In genomic region chr1:220748091-220748934, GRCh38 we compare ENCODE assay signal across 8 cellular contexts. TPM values are rescaled to one million over a fixed set of nuclear protein-coding genes. Genes with fewer than 3 reads are reported as not detected.
A peak's percentile ranks its signal among the peaks of the same experiment; 100 is the strongest.
DNase-seq lines count a peak whose midpoint lies in the region; ATAC-seq lines count a peak whose summit lies in the region.

TSS of gene MTARC2 (plus strand) at chr1:220748322. CDS start at chr1:220748532, 210 bp downstream.

- DNase-seq in CD1c-positive myeloid dendritic cell (ENCODE audit: extremely low spot score) (peak; percentile 50), NCI-H526 treated with DMSO at 0.1 percent for 48 hours (lab: John Stamatoyannopoulos, UW) (peak; percentile 53), brain pericyte (ENCODE audit: low read depth, low spot score) (peak; percentile 21), iPS DF 4.7 (ENCODE audit: extremely low read depth, low spot score) (peak; percentile 56), pulmonary artery endothelial cell (ENCODE audit: low read depth, low spot score) (peak; percentile 32), activated gamma-delta T cell (lab: John Stamatoyannopoulos, UW) (no peak)

- peak; percentile 78 for ATAC-seq in GM18870 (IDR thresholded peaks at IDR 0.05; ENCODE audit: unreplicated experiment)
- ATAC-seq in HG03103 (IDR thresholded peaks at IDR 0.05; ENCODE audit: low read depth, unreplicated experiment), result peak; percentile 80

RNA-seq across cellular contexts. Expression of gene MTARC2, which starts in this region (rescaled TPM):
- 6.9 and 8.0 TPM in 2 replicates for total RNA-seq in pulmonary artery endothelial cell
